35 cellular contexts compared by ENCODE assay signal in genomic region chr13:106629068-106629712, GRCh38.
"Had no signal": no experiment of that assay in that cellular context is flagged by ENCODE, and none has a peak within 500 bp of the region (broad histone marks: within the 10 kb centered on the region; RNA-seq: fewer than 3 reads in every experiment).

No MANE protein-coding gene starts in this region.

- H3K9me3 ChIP-seq: ascending aorta, breast epithelium, esophagus muscularis mucosa, gastroesophageal sphincter, heart right ventricle had no signal

- ATAC-seq: activated CD4-positive, alpha-beta T cell treated with anti-CD3 and anti-CD28 coated beads for 36 hours; activated CD8-positive, alpha-beta memory T cell treated with anti-CD3 and anti-CD28 coated beads, Interleukin-2, amount 10 ng/mL, durations not matched to agents 7 days and 5 days; activated CD8-positive, alpha-beta T cell treated with anti-CD3 and anti-CD28 coated beads, Interleukin-2, amount 10 ng/mL, durations not matched to agents 7 days and 5 days; activated naive CD8-positive, alpha-beta T cell treated with anti-CD3 and anti-CD28 coated beads, Interleukin-2, amount 50 U/mL, for 24 hours; foreskin keratinocyte; gastroesophageal sphincter; heart right ventricle had no signal

- H3K27ac Mint-ChIP-seq: activated CD4-positive, alpha-beta memory T cell treated with anti-CD3 and anti-CD28 coated beads for 36 hours; activated CD4-positive, alpha-beta T cell treated with anti-CD3 and anti-CD28 coated beads for 36 hours; activated CD4-positive, alpha-beta T cell treated with anti-CD3 and anti-CD28 coated beads, Interleukin-2, amount 10 ng/mL, durations not matched to agents 24 days and 14 days; activated CD8-positive, alpha-beta memory T cell treated with anti-CD3 and anti-CD28 coated beads, Interleukin-2, amount 10 ng/mL, durations not matched to agents 7 days and 5 days; activated CD8-positive, alpha-beta T cell treated with anti-CD3 and anti-CD28 coated beads, Interleukin-2, amount 10 ng/mL, durations not matched to agents 7 days and 5 days; activated naive CD4-positive, alpha-beta T cell treated with anti-CD3 and anti-CD28 coated beads for 36 hours; activated naive CD4-positive, alpha-beta T cell treated with anti-CD3 and anti-CD28 coated beads, Interleukin-2, amount 50 U/mL, for 24 hours; activated naive CD8-positive, alpha-beta T cell treated with anti-CD3 and anti-CD28 coated beads for 36 hours; activated naive CD8-positive, alpha-beta T cell treated with anti-CD3 and anti-CD28 coated beads, Interleukin-2, amount 50 U/mL, for 24 hours; activated T-helper 1 cell treated with anti-CD3 and anti-CD28 coated beads, Interleukin-12 subunit alpha, Interleukin-12 subunit beta, Interleukin-2, Interleukin-4 antibody, amounts not matched to agents 30 ng/mL and 10 ng/mL and 1 ng/mL, durations not matched to agents 14 hours and 24 hours and 36 hours; activated T-helper 2 cell treated with anti-CD3 and anti-CD28 coated beads, Interferon-gamma antibody, Interleukin-2, Interleukin-4, amounts not matched to agents 10 μg/mL and 5 μg/mL and 100 μg/mL, durations not matched to agents 14 hours and 24 hours and 36 hours; dendritic cell treated with granulocyte-macrophage colony-stimulating factor and Interleukin-4, amounts not matched to agents 40 ng/mL and 50 ng/mL, for 4 days; endodermal cell had no signal

- H3K36me3 ChIP-seq: ascending aorta, breast epithelium, cardiac muscle cell, esophagus muscularis mucosa, gastroesophageal sphincter, heart right ventricle had no signal

- H3K4me3 ChIP-seq: ascending aorta, breast epithelium, cardiac muscle cell, coronary artery, dorsolateral prefrontal cortex, esophagus muscularis mucosa, gastroesophageal sphincter, heart right ventricle had no signal

- H3K27me3 Mint-ChIP-seq: dendritic cell treated with granulocyte-macrophage colony-stimulating factor and Interleukin-4, amounts not matched to agents 40 ng/mL and 50 ng/mL, for 4 days had no signal

- H3K27ac ChIP-seq: ascending aorta, breast epithelium, cardiac muscle cell, coronary artery, dorsolateral prefrontal cortex, esophagus muscularis mucosa, foreskin keratinocyte, gastroesophageal sphincter, heart right ventricle had no signal

- DNase-seq: activated CD4-positive, alpha-beta memory T cell treated with anti-CD3 and anti-CD28 coated beads for 36 hours; activated CD4-positive, alpha-beta T cell treated with anti-CD3 and anti-CD28 coated beads for 36 hours; activated CD4-positive, alpha-beta T cell treated with anti-CD3 and anti-CD28 coated beads, Interleukin-2, amount 10 ng/mL, durations not matched to agents 24 days and 14 days; activated CD4-positive, CD25-positive, alpha-beta regulatory T cell; activated CD4-positive, CD25-positive, alpha-beta regulatory T cell treated with anti-CD3 and anti-CD28 coated beads, Interleukin-2, amount 50 U/mL, for 72 hours; activated CD8-positive, alpha-beta memory T cell treated with anti-CD3 and anti-CD28 coated beads, Interleukin-2, amount 10 ng/mL, durations not matched to agents 7 days and 5 days; activated CD8-positive, alpha-beta memory T cell treated with anti-CD3 and anti-CD28 coated beads, Interleukin-2, amount 50 U/mL, for 4 hours; activated CD8-positive, alpha-beta T cell treated with anti-CD3 and anti-CD28 coated beads, Interleukin-2, amount 10 ng/mL, durations not matched to agents 7 days and 5 days; activated effector memory CD4-positive, alpha-beta T cell treated with anti-CD3 and anti-CD28 coated beads, Interleukin-2, amount 50 U/mL, for 16 hours; activated naive CD4-positive, alpha-beta T cell treated with anti-CD3 and anti-CD28 coated beads for 36 hours; activated naive CD8-positive, alpha-beta T cell treated with anti-CD3 and anti-CD28 coated beads for 36 hours; activated naive CD8-positive, alpha-beta T cell treated with anti-CD3 and anti-CD28 coated beads, Interleukin-2, amount 50 U/mL, for 24 hours; activated T-cell treated with anti-CD3 and anti-CD28 coated beads, Interleukin-2, amount 50 U/mL, for 1 hour; activated T-cell treated with anti-CD3 and anti-CD28 coated beads, Interleukin-2, amount 50 U/mL, for 48 hours; central memory CD4-positive, alpha-beta T cell; cerebellar nuclear complex; dorsolateral prefrontal cortex; effector memory CD4-positive, alpha-beta T cell; endodermal cell; erythroblast; foreskin keratinocyte; heart right ventricle; T-helper 1 cell; T-helper 2 cell had no signal

- H3K36me3 Mint-ChIP-seq: activated CD4-positive, alpha-beta memory T cell treated with anti-CD3 and anti-CD28 coated beads for 36 hours; activated CD8-positive, alpha-beta memory T cell treated with anti-CD3 and anti-CD28 coated beads, Interleukin-2, amount 10 ng/mL, durations not matched to agents 7 days and 5 days; activated naive CD4-positive, alpha-beta T cell treated with anti-CD3 and anti-CD28 coated beads, Interleukin-2, amount 50 U/mL, for 24 hours; activated naive CD8-positive, alpha-beta T cell treated with anti-CD3 and anti-CD28 coated beads for 36 hours; brain had no signal

- H3K4me3 Mint-ChIP-seq: activated CD4-positive, alpha-beta memory T cell treated with anti-CD3 and anti-CD28 coated beads for 36 hours; activated CD4-positive, alpha-beta T cell treated with anti-CD3 and anti-CD28 coated beads for 36 hours; activated CD4-positive, alpha-beta T cell treated with anti-CD3 and anti-CD28 coated beads, Interleukin-2, amount 10 ng/mL, durations not matched to agents 24 days and 14 days; activated CD8-positive, alpha-beta memory T cell treated with anti-CD3 and anti-CD28 coated beads, Interleukin-2, amount 10 ng/mL, durations not matched to agents 7 days and 5 days; activated CD8-positive, alpha-beta T cell treated with anti-CD3 and anti-CD28 coated beads, Interleukin-2, amount 10 ng/mL, durations not matched to agents 7 days and 5 days; activated naive CD4-positive, alpha-beta T cell treated with anti-CD3 and anti-CD28 coated beads for 36 hours; activated naive CD4-positive, alpha-beta T cell treated with anti-CD3 and anti-CD28 coated beads, Interleukin-2, amount 50 U/mL, for 24 hours; activated naive CD8-positive, alpha-beta T cell treated with anti-CD3 and anti-CD28 coated beads for 36 hours; activated naive CD8-positive, alpha-beta T cell treated with anti-CD3 and anti-CD28 coated beads, Interleukin-2, amount 50 U/mL, for 24 hours; activated T-helper 1 cell treated with anti-CD3 and anti-CD28 coated beads, Interleukin-12 subunit alpha, Interleukin-12 subunit beta, Interleukin-2, Interleukin-4 antibody, amounts not matched to agents 30 ng/mL and 10 ng/mL and 1 ng/mL, durations not matched to agents 14 hours and 24 hours and 36 hours; brain; dendritic cell treated with granulocyte-macrophage colony-stimulating factor and Interleukin-4, amounts not matched to agents 40 ng/mL and 50 ng/mL, for 4 days; endodermal cell had no signal

- H3K27me3 ChIP-seq: ascending aorta, breast epithelium, cardiac muscle cell, dorsolateral prefrontal cortex had no signal

- H3K4me1 Mint-ChIP-seq: activated CD4-positive, alpha-beta T cell treated with anti-CD3 and anti-CD28 coated beads for 36 hours; activated CD4-positive, alpha-beta T cell treated with anti-CD3 and anti-CD28 coated beads, Interleukin-2, amount 10 ng/mL, durations not matched to agents 24 days and 14 days; activated CD8-positive, alpha-beta memory T cell treated with anti-CD3 and anti-CD28 coated beads, Interleukin-2, amount 10 ng/mL, durations not matched to agents 7 days and 5 days; activated naive CD4-positive, alpha-beta T cell treated with anti-CD3 and anti-CD28 coated beads, Interleukin-2, amount 50 U/mL, for 24 hours; activated naive CD8-positive, alpha-beta T cell treated with anti-CD3 and anti-CD28 coated beads for 36 hours; activated naive CD8-positive, alpha-beta T cell treated with anti-CD3 and anti-CD28 coated beads, Interleukin-2, amount 50 U/mL, for 24 hours; brain had no signal

- H3K4me1 ChIP-seq: ascending aorta, breast epithelium, esophagus muscularis mucosa, foreskin keratinocyte, gastroesophageal sphincter had no signal
